ENCODE assay signal across 1 cellular context in the genomic region with DNA sequence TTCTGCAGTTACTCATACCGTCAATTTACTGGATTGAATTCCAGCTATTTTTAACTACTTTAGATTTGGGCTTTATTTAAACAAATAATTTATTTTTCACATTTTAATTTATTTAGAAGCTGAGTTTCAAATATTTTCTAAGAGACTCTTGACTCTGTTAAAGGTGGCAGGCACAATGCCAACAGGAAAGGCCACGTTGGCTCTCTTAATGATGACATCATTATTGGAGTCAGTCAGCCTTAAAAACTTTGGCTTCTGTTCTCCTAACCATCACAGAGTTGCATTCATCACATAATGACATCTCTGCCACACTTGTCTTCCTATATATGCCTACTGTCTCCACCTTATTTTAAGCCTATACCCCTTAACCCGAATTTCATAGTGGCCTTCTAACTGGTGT.
TF ChIP-seq lines count a peak whose summit lies in the region.

No MANE protein-coding gene starts in this region.

TF ChIP-seq in endothelial cell of umbilical vein, 7 proteins besides CTCF, POLR2A, EP300 and RAD21 (continued from another document):
- TF ChIP-seq, protein P1, sequence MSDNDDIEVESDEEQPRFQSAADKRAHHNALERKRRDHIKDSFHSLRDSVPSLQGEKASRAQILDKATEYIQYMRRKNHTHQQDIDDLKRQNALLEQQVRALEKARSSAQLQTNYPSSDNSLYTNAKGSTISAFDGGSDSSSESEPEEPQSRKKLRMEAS (IDR thresholded peaks at IDR 0.05; ENCODE audit: insufficient read depth, insufficient read length) = no peak
- TF ChIP-seq GATA2 (IDR thresholded peaks at IDR 0.05; ENCODE audit: insufficient read depth, insufficient read length, low read depth, low read length) (no peak), JUN (IDR thresholded peaks at IDR 0.05; ENCODE audit: borderline replicate concordance, insufficient read depth, insufficient read length, low read depth) (no peak)
